ENCODE assay signal across 1 cellular context in the genomic region with DNA sequence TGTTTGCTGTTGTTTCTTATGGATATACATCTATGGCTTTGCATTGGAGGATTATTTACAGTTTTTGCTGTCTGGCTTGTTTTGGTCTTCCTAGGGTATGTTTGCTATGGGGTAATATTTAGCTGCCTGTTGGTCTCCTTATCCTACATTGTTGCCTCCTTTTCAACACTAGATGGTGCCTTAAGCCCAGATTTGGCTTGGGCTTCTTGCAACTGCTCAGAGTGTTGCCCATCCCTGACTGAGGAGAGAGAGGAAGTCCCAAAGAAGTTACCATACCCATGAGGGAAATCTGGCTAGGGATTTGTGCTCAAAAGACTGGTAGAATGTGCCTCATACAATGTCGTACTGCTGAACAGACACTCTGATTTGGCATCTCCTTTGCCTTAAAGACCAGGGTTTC.
TF ChIP-seq lines count a peak whose summit lies in the region.

No MANE protein-coding gene starts in this region.

TF ChIP-seq in GM23338, 12 proteins besides CTCF, POLR2A, EP300 and RAD21 (continued from another document):
- TF ChIP-seq, protein P1, sequence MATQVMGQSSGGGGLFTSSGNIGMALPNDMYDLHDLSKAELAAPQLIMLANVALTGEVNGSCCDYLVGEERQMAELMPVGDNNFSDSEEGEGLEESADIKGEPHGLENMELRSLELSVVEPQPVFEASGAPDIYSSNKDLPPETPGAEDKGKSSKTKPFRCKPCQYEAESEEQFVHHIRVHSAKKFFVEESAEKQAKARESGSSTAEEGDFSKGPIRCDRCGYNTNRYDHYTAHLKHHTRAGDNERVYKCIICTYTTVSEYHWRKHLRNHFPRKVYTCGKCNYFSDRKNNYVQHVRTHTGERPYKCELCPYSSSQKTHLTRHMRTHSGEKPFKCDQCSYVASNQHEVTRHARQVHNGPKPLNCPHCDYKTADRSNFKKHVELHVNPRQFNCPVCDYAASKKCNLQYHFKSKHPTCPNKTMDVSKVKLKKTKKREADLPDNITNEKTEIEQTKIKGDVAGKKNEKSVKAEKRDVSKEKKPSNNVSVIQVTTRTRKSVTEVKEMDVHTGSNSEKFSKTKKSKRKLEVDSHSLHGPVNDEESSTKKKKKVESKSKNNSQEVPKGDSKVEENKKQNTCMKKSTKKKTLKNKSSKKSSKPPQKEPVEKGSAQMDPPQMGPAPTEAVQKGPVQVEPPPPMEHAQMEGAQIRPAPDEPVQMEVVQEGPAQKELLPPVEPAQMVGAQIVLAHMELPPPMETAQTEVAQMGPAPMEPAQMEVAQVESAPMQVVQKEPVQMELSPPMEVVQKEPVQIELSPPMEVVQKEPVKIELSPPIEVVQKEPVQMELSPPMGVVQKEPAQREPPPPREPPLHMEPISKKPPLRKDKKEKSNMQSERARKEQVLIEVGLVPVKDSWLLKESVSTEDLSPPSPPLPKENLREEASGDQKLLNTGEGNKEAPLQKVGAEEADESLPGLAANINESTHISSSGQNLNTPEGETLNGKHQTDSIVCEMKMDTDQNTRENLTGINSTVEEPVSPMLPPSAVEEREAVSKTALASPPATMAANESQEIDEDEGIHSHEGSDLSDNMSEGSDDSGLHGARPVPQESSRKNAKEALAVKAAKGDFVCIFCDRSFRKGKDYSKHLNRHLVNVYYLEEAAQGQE (IDR thresholded peaks at IDR 0.05; ENCODE audit: unreplicated experiment): no peak
- TF ChIP-seq NANOG (IDR thresholded peaks at IDR 0.05; ENCODE audit: borderline replicate concordance) (no peak), JUNB (IDR thresholded peaks at IDR 0.05; ENCODE audit: unreplicated experiment) (no peak), EZH2 (IDR thresholded peaks at IDR 0.05; ENCODE audit: low read depth, unreplicated experiment) (no peak), ZNF331 (CRISPR knock-in tag; IDR thresholded peaks at IDR 0.05; ENCODE audit: low read depth) (no peak), CREB1 (CRISPR knock-in tag; IDR thresholded peaks at IDR 0.05; ENCODE audit: low read depth) (no peak), EZH2phosphoT487 (IDR thresholded peaks at IDR 0.05; ENCODE audit: unreplicated experiment) (no peak)
